10 cellular contexts compared by ENCODE assay signal in genomic region chr9:105510024-105510423, GRCh38. TPM values are rescaled to one million over a fixed set of nuclear protein-coding genes. Genes with fewer than 3 reads are reported as not detected.
A peak's percentile ranks its signal among the peaks of the same experiment; 100 is the strongest.
DNase-seq lines count a peak whose midpoint lies in the region; ATAC-seq and TF ChIP-seq lines count a peak whose summit lies in the region.
"Had no signal": no experiment of that assay in that cellular context is flagged by ENCODE, and none has a peak within 500 bp of the region (broad histone marks: within the 10 kb centered on the region; RNA-seq: fewer than 3 reads in every experiment).

No MANE protein-coding gene starts in this region.

- TF ChIP-seq CTCF in GM10266 (IDR thresholded peaks at IDR 0.05; ENCODE audit: control insufficient read depth, insufficient read depth, low read depth, missing control alignments) (no peak), foreskin keratinocyte (conservative IDR thresholded peaks at IDR 0.05) (no peak), endodermal cell (conservative IDR thresholded peaks at IDR 0.05) (no peak)

- H3K4me1 ChIP-seq in foreskin keratinocyte (peaks cover 19% of the 10 kb centered on the region), endodermal cell (ENCODE audit: control insufficient read depth, insufficient read depth, low read length) (no peaks in the 10 kb centered on the region)

- no peak overlapping the region for H3K27ac Mint-ChIP-seq in endodermal cell
- H3K27ac Mint-ChIP-seq: activated naive CD8-positive, alpha-beta T cell treated with anti-CD3 and anti-CD28 coated beads, Interleukin-2, amount 10 ng/mL, durations not matched to agents 7 days and 5 days had no signal

- H3K9ac ChIP-seq in endodermal cell (ENCODE audit: extremely low read depth, low read length, poor library complexity, severe bottlenecking), result no peak overlapping the region

- peaks cover 17% of the 10 kb centered on the region for H3K36me3 Mint-ChIP-seq in endodermal cell (ENCODE audit: low read depth)

- H3K27me3 ChIP-seq in foreskin keratinocyte, result no peaks in the 10 kb centered on the region
- no peaks in the 10 kb centered on the region for H3K27me3 ChIP-seq in endodermal cell (ENCODE audit: control insufficient read depth, insufficient read depth, low read length, poor library complexity, severe bottlenecking)

- no peak overlapping the region for H3K4me3 Mint-ChIP-seq in endodermal cell
- H3K4me3 Mint-ChIP-seq: activated naive CD8-positive, alpha-beta T cell treated with anti-CD3 and anti-CD28 coated beads, Interleukin-2, amount 10 ng/mL, durations not matched to agents 7 days and 5 days had no signal

- DNase-seq in GM10266 (ENCODE audit: extremely low spot score) (peak; percentile 38), foreskin keratinocyte (peak; percentile 46 to 73), midbrain (lab: John Stamatoyannopoulos, UW) (no peak), endodermal cell (no peak), T-helper 1 cell (no peak)
- DNase-seq in activated CD4-positive, alpha-beta T cell treated with anti-CD3 and anti-CD28 coated beads for 1 hour, result no peak
- DNase-seq: activated naive CD8-positive, alpha-beta T cell treated with anti-CD3 and anti-CD28 coated beads, Interleukin-2, amount 10 ng/mL, durations not matched to agents 7 days and 5 days; stimulated activated CD4-positive, alpha-beta T cell treated with anti-CD3 and anti-CD28 coated beads, Interleukin-1b, Interleukin-23, amount 100 ng/mL, for 48 hours had no signal

- peaks cover 75% of the 10 kb centered on the region for H3K36me3 ChIP-seq in endodermal cell (ENCODE audit: control insufficient read depth, insufficient read depth, low read length)

- peak overlapping the region; percentile 68 for H3K27ac ChIP-seq in foreskin keratinocyte
- no peak overlapping the region for H3K27ac ChIP-seq in endodermal cell (ENCODE audit: low read depth, low read length)

- 88 to 95% methylated on average over 1 of the region's 1 CpG for whole genome bisulfite sequencing in endodermal cell (ENCODE audit: insufficient coverage in 1 of 2, insufficient read length in 1 of 2), 2 experiments

- H3K4me1 Mint-ChIP-seq in endodermal cell, result no peaks in the 10 kb centered on the region
- H3K4me1 Mint-ChIP-seq: activated naive CD8-positive, alpha-beta T cell treated with anti-CD3 and anti-CD28 coated beads, Interleukin-2, amount 10 ng/mL, durations not matched to agents 7 days and 5 days had no signal

- peaks cover 9% of the 10 kb centered on the region for H3K9me3 ChIP-seq in endodermal cell (ENCODE audit: control insufficient read depth, low read length)

- ATAC-seq in GM21619 (IDR thresholded peaks at IDR 0.05; ENCODE audit: unreplicated experiment) (peak; percentile 82), HG03521 (IDR thresholded peaks at IDR 0.05; ENCODE audit: unreplicated experiment) (peak; percentile 80), foreskin keratinocyte (peak; percentile 94)

- H3K27me3 Mint-ChIP-seq in endodermal cell (ENCODE audit: insufficient read depth), result no peaks in the 10 kb centered on the region
- H3K27me3 Mint-ChIP-seq: activated naive CD8-positive, alpha-beta T cell treated with anti-CD3 and anti-CD28 coated beads, Interleukin-2, amount 10 ng/mL, durations not matched to agents 7 days and 5 days had no signal

- no peaks in the 10 kb centered on the region for H3K9me3 Mint-ChIP-seq in endodermal cell
- H3K9me3 Mint-ChIP-seq: activated naive CD8-positive, alpha-beta T cell treated with anti-CD3 and anti-CD28 coated beads, Interleukin-2, amount 10 ng/mL, durations not matched to agents 7 days and 5 days had no signal

- no peak overlapping the region for H3K4me3 ChIP-seq in endodermal cell (ENCODE audit: low read length)

RNA-seq across cellular contexts. Expression of gene FKTN, which starts 47.9 kb away (rescaled TPM):
- 16.2 and 18.3 TPM in 2 replicates for total RNA-seq in foreskin keratinocyte
- 4.1 and 5.2 TPM in 2 replicates for polyA plus RNA-seq in foreskin keratinocyte
- 10 to 100 TPM; 11.7 to 20.8 TPM for total RNA-seq in endodermal cell
- 14.2 TPM for polyA plus RNA-seq in endodermal cell (2013, experiment 1 of 2)
- 13.1 TPM for polyA plus RNA-seq in endodermal cell (2013, experiment 2 of 2)

Comparison
In these comparisons a context has a peak if more than half of its experiments do, and no peak if none do; other contexts are left out.
1. DNase-seq: peak in GM10266 (single experiment) and foreskin keratinocyte (2 of 2); none in activated CD4-positive, alpha-beta T cell treated with anti-CD3 and anti-CD28 coated beads for 1 hour (single experiment), midbrain (single experiment), endodermal cell (single experiment) and T-helper 1 cell (0 of 5).
2. Peak in every context shown above with its lines, with median percentiles within 50 percentile points of each other: ATAC-seq.